20 cellular contexts compared by ENCODE assay signal in genomic region chr7:74103219-74103772, GRCh38. TPM values are rescaled to one million over a fixed set of nuclear protein-coding genes. Genes with fewer than 3 reads are reported as not detected.
A peak's percentile ranks its signal among the peaks of the same experiment; 100 is the strongest.
DNase-seq lines count a peak whose midpoint lies in the region; ATAC-seq, FAIRE-seq and TF ChIP-seq lines count a peak whose summit lies in the region.
"Had no signal": no experiment of that assay in that cellular context is flagged by ENCODE, and none has a peak within 500 bp of the region (broad histone marks: within the 10 kb centered on the region; RNA-seq: fewer than 3 reads in every experiment).

No MANE protein-coding gene starts in this region.

- FAIRE-seq in bronchial epithelial cell (lab: Jason Lieb, UNC): no peak
- FAIRE-seq: D721Med, H1, HTR-8/SVneo had no signal

- no peak overlapping the region for H3K14ac ChIP-seq in trophoblast cell (ENCODE audit: low read length)

- H2BK120ac ChIP-seq in trophoblast cell (ENCODE audit: insufficient read depth, low read length, poor library complexity): no peak overlapping the region

- H3K9ac ChIP-seq in trophoblast cell (ENCODE audit: low read length): no peak overlapping the region
- H3K9ac ChIP-seq: SK-N-SH had no signal

- peaks cover 17% of the 10 kb centered on the region for H3K36me3 ChIP-seq in H7 (replicated peaks; ENCODE audit: control insufficient read depth, insufficient read depth, low read length)
- peaks cover 27% of the 10 kb centered on the region for H3K36me3 ChIP-seq in bronchial epithelial cell (ENCODE audit: control insufficient read depth, insufficient read depth, low read length)
- peaks cover 35 to 37% of the 10 kb centered on the region in 2 experiments for H3K36me3 ChIP-seq in trophoblast cell (ENCODE audit: control insufficient read depth in 1 of 2, insufficient read depth in 2 of 2, low read length in 2 of 2)
- H3K36me3 ChIP-seq in right atrium auricular region: peaks cover 28% of the 10 kb centered on the region

- no peak overlapping the region for H4K12ac ChIP-seq in trophoblast cell (ENCODE audit: low read depth, low read length)

- DNase-seq in H7: peak; percentile 19
- DNase-seq in LNCaP clone FGC (ENCODE audit: low read depth): peak; percentile 54
- DNase-seq in bronchial epithelial cell (ENCODE audit: low read depth): peak; percentile 40
- peak; percentile 41 to 63 for DNase-seq in trophoblast cell
- DNase-seq in NCI-H345 treated with DMSO at 0.1 percent for 48 hours (lab: John Stamatoyannopoulos, UW; ENCODE audit: unreplicated experiment): no peak
- DNase-seq in right atrium auricular region (ENCODE audit: low spot score): no peak
- no peak for DNase-seq in nucleus accumbens (lab: John Stamatoyannopoulos, UW)
- DNase-seq: HFFc6; NCI-H1105 treated with DMSO at 0.1 percent for 48 hours; NCI-H1694; NCI-H2081 treated with DMSO at 0.1 percent for 48 hours; NK-92 treated with Interleukin-12 subunit alpha and Interleukin-12 subunit beta, amount 100 ng/mL, for 24 hours; SHP77 treated with DMSO at 0.1 percent for 48 hours; SK-N-SH had no signal

- H3K27ac ChIP-seq in trophoblast cell (ENCODE audit: low read depth, low read length) (no peak overlapping the region), right atrium auricular region (no peak overlapping the region)
- H3K27ac ChIP-seq: C4-2B, HL-60 had no signal

- H3K27me3 ChIP-seq in H7 (ENCODE audit: control insufficient read depth, insufficient read depth, low read length) (no peaks in the 10 kb centered on the region), bronchial epithelial cell (ENCODE audit: control insufficient read depth, insufficient read depth, low read length) (no peaks in the 10 kb centered on the region), trophoblast cell (ENCODE audit: insufficient read depth, low read length) (no peaks in the 10 kb centered on the region), right atrium auricular region (no peaks in the 10 kb centered on the region)

- no peak overlapping the region for H2BK12ac ChIP-seq in trophoblast cell (ENCODE audit: low read length)

- H3K79me2 ChIP-seq in trophoblast cell (ENCODE audit: control insufficient read depth, insufficient read depth, low read length, poor library complexity): no peaks in the 10 kb centered on the region

- TF ChIP-seq CTCF in LNCaP clone FGC (IDR thresholded peaks at IDR 0.05; ENCODE audit: control insufficient read depth, extremely low read depth, insufficient read depth) (no peak), bronchial epithelial cell (IDR thresholded peaks at IDR 0.05; ENCODE audit: insufficient read depth, low read length, severe bottlenecking) (no peak), right atrium auricular region (IDR thresholded peaks at IDR 0.05) (no peak)

- H3K4me1 ChIP-seq in trophoblast cell (ENCODE audit: control insufficient read depth in 1 of 2, insufficient read depth in 2 of 2, low read length in 2 of 2) (peaks cover 4 to 8% of the 10 kb centered on the region in 2 experiments), right atrium auricular region (no peaks in the 10 kb centered on the region)

- H3K4me2 ChIP-seq in trophoblast cell (ENCODE audit: low read length): no peak overlapping the region
- H3K4me2 ChIP-seq: SK-N-SH had no signal

- H2BK5ac ChIP-seq in trophoblast cell (ENCODE audit: low read depth, low read length, poor library complexity): no peak overlapping the region

- no peak overlapping the region for H3K4ac ChIP-seq in trophoblast cell (ENCODE audit: low read depth, low read length)

- H3K9me3 ChIP-seq in trophoblast cell (ENCODE audit: insufficient read depth, low read depth, low read length) (no peaks in the 10 kb centered on the region), right atrium auricular region (no peaks in the 10 kb centered on the region)
- H3K9me3 ChIP-seq: SK-N-SH had no signal

- H4K8ac ChIP-seq in trophoblast cell (ENCODE audit: low read depth, low read length): no peak overlapping the region

- ATAC-seq in HG02870 (IDR thresholded peaks at IDR 0.05; ENCODE audit: unreplicated experiment): no peak

- no peak overlapping the region for H2AK5ac ChIP-seq in trophoblast cell (ENCODE audit: low read length)

- no peak overlapping the region for H3K23ac ChIP-seq in trophoblast cell (ENCODE audit: low read length)

- no peak overlapping the region for H4K91ac ChIP-seq in trophoblast cell (ENCODE audit: low read depth, low read length)

- no peaks in the 10 kb centered on the region for H3K79me1 ChIP-seq in trophoblast cell (ENCODE audit: low read length)

- no peak overlapping the region for H2AFZ ChIP-seq in trophoblast cell (ENCODE audit: insufficient read depth, low read length, poor library complexity)

- WGBS in trophoblast cell (ENCODE audit: extremely low coverage, insufficient coverage, insufficient read length): no CpG with 5 or more reads among the region's 6 CpGs

- H3K4me3 ChIP-seq in H7 (ENCODE audit: insufficient read depth, low read depth, low read length) (no peak overlapping the region), LNCaP clone FGC (ENCODE audit: low read depth, low read length) (no peak overlapping the region), bronchial epithelial cell (ENCODE audit: low read depth, low read length) (no peak overlapping the region), trophoblast cell (ENCODE audit: low read depth, low read length) (no peak overlapping the region), right atrium auricular region (no peak overlapping the region)

- H3K18ac ChIP-seq in trophoblast cell (ENCODE audit: low read length): no peak overlapping the region

RNA-seq across cellular contexts. Expression of gene LIMK1, which starts 19.7 kb away (rescaled TPM):
- 99.4 and 108 TPM in 2 replicates for total RNA-seq in H7 (2014; rRNA removed; shearing (Covaris generic))
- total RNA-seq in bronchial epithelial cell (11.6 and 16.6 TPM in 2 replicates), right atrium auricular region (10 to 100 TPM in 1 of 2 donors, 1 to 10 TPM in 1; 9.4 to 14.7 TPM)
- polyA plus RNA-seq in trophoblast cell (2013): 23.7 and 23.9 TPM in 2 replicates

Comparison
In these comparisons a context has a peak if more than half of its experiments do, and no peak if none do; other contexts are left out.
1. DNase-seq: peak in H7 (single experiment), LNCaP clone FGC (single experiment), bronchial epithelial cell (single experiment) and trophoblast cell (2 of 2); none in NCI-H345 treated with DMSO at 0.1 percent for 48 hours (single experiment), right atrium auricular region (single experiment) and nucleus accumbens (0 of 56).